ENCODE assay signal across 13 cellular contexts in genomic region chr1:94553323-94553730, GRCh38. TPM values are rescaled to one million over a fixed set of nuclear protein-coding genes. Genes with fewer than 3 reads are reported as not detected.
DNase-seq lines count a peak whose midpoint lies in the region; ATAC-seq and TF ChIP-seq lines count a peak whose summit lies in the region.
"Had no signal": no experiment of that assay in that cellular context is flagged by ENCODE, and none has a peak within 500 bp of the region (broad histone marks: within the 10 kb centered on the region; RNA-seq: fewer than 3 reads in every experiment).

No MANE protein-coding gene starts in this region.

- H3K27ac ChIP-seq in lower lobe of right lung: peak overlapping the region; percentile 3
- H3K27ac ChIP-seq in thyroid gland: peak overlapping the region; percentile 77 to 89 (median 85)

- no peaks in the 10 kb centered on the region for H3K36me3 Mint-ChIP-seq in brain
- no peaks in the 10 kb centered on the region for H3K36me3 Mint-ChIP-seq in activated T-helper 1 cell treated with anti-CD3 and anti-CD28 coated beads, Interleukin-12 subunit alpha, Interleukin-12 subunit beta, Interleukin-2, Interleukin-4 antibody, amounts not matched to agents 30 ng/mL and 10 ng/mL and 1 ng/mL, durations not matched to agents 14 hours and 24 hours and 36 hours (ENCODE audit: low read depth)

- in situ Hi-C loops in GM13977 (cut with MboI; ENCODE audit: low pct_unique_long_range_greater_than_20kb, low sequenced_read_pairs, unreplicated experiment): no loop called here

- H3K36me3 ChIP-seq in lower lobe of right lung: no peaks in the 10 kb centered on the region
- no peaks in the 10 kb centered on the region for H3K36me3 ChIP-seq in thyroid gland
- H3K36me3 ChIP-seq: transverse colon had no signal

- H3K27me3 Mint-ChIP-seq in brain: no peaks in the 10 kb centered on the region
- H3K27me3 Mint-ChIP-seq in activated T-helper 1 cell treated with anti-CD3 and anti-CD28 coated beads, Interleukin-12 subunit alpha, Interleukin-12 subunit beta, Interleukin-2, Interleukin-4 antibody, amounts not matched to agents 30 ng/mL and 10 ng/mL and 1 ng/mL, durations not matched to agents 14 hours and 24 hours and 36 hours (ENCODE audit: insufficient read depth): peaks cover 9% of the 10 kb centered on the region

- peak; percentile 16 for DNase-seq in NCI-H2196 (lab: John Stamatoyannopoulos, UW; ENCODE audit: unreplicated experiment)
- DNase-seq in NCI-H2196 treated with DMSO at 0.1 percent for 48 hours (lab: John Stamatoyannopoulos, UW; ENCODE audit: unreplicated experiment): no peak
- no peak for DNase-seq in lower lobe of right lung
- peak; percentile 80 to 87 for DNase-seq in thyroid gland
- DNase-seq in stimulated activated CD8-positive, alpha-beta memory T cell treated with anti-CD3 and anti-CD28 coated beads, Interleukin-4, amount 100 ng/mL, for 48 hours: no peak
- DNase-seq in GM13977 (ENCODE audit: low spot score): no peak
- DNase-seq in activated T-helper 1 cell treated with anti-CD3 and anti-CD28 coated beads, Interleukin-12 subunit alpha, Interleukin-12 subunit beta, Interleukin-2, Interleukin-4 antibody, amounts not matched to agents 30 ng/mL and 10 ng/mL and 1 ng/mL, durations not matched to agents 14 hours and 24 hours and 36 hours (ENCODE audit: low spot score): no peak
- DNase-seq: activated CD4-positive, alpha-beta T cell treated with anti-CD3 and anti-CD28 coated beads, Interleukin-2, amount 50 U/mL, for 1 hour; DND-41; KG1; transverse colon had no signal

- H3K4me1 Mint-ChIP-seq in brain: peaks cover 62% of the 10 kb centered on the region
- no peaks in the 10 kb centered on the region for H3K4me1 Mint-ChIP-seq in activated T-helper 1 cell treated with anti-CD3 and anti-CD28 coated beads, Interleukin-12 subunit alpha, Interleukin-12 subunit beta, Interleukin-2, Interleukin-4 antibody, amounts not matched to agents 30 ng/mL and 10 ng/mL and 1 ng/mL, durations not matched to agents 14 hours and 24 hours and 36 hours (ENCODE audit: low read depth)

- H3K4me1 ChIP-seq in lower lobe of right lung (peaks cover 4% of the 10 kb centered on the region), thyroid gland (peaks cover 47 to 57% of the 10 kb centered on the region in 2 donors)

- TF ChIP-seq POLR2A in thyroid gland (IDR thresholded peaks at IDR 0.05): peak in 1 of 2 donors; percentile 56

- intact Hi-C loops in lower lobe of right lung (cut with DNase I): no loop called here
- intact Hi-C loops in thyroid gland (cut with DNase I): no loop called here
- intact Hi-C loops in activated T-helper 1 cell treated with anti-CD3 and anti-CD28 coated beads, Interleukin-12 subunit alpha, Interleukin-12 subunit beta, Interleukin-2, Interleukin-4 antibody, amounts not matched to agents 30 ng/mL and 10 ng/mL and 1 ng/mL, durations not matched to agents 14 hours and 24 hours and 36 hours (cut with micrococcal nuclease): no loop called here

- H3K4me3 ChIP-seq in lower lobe of right lung: no peak overlapping the region
- no peak overlapping the region for H3K4me3 ChIP-seq in thyroid gland (replicated peaks in 1 of 3)
- H3K4me3 ChIP-seq: transverse colon had no signal

- H3K9me3 Mint-ChIP-seq in brain: peaks cover 0 to 3% (median 0%) of the 10 kb centered on the region in 5 experiments
- no peaks in the 10 kb centered on the region for H3K9me3 Mint-ChIP-seq in activated T-helper 1 cell treated with anti-CD3 and anti-CD28 coated beads, Interleukin-12 subunit alpha, Interleukin-12 subunit beta, Interleukin-2, Interleukin-4 antibody, amounts not matched to agents 30 ng/mL and 10 ng/mL and 1 ng/mL, durations not matched to agents 14 hours and 24 hours and 36 hours

- TF ChIP-seq CTCF in brain (conservative IDR thresholded peaks at IDR 0.05): no peak
- no peak for TF ChIP-seq CTCF in lower lobe of right lung (IDR thresholded peaks at IDR 0.05)
- TF ChIP-seq CTCF in thyroid gland (IDR thresholded peaks at IDR 0.05): no peak
- TF ChIP-seq CTCF in GM13977 (IDR thresholded peaks at IDR 0.05; ENCODE audit: extremely low read depth, insufficient read depth, missing control alignments): no peak

- H3K27ac Mint-ChIP-seq in brain: peak overlapping the region in 3 of 5 experiments; percentile 10 to 93 (median 71)
- H3K27ac Mint-ChIP-seq in activated T-helper 1 cell treated with anti-CD3 and anti-CD28 coated beads, Interleukin-12 subunit alpha, Interleukin-12 subunit beta, Interleukin-2, Interleukin-4 antibody, amounts not matched to agents 30 ng/mL and 10 ng/mL and 1 ng/mL, durations not matched to agents 14 hours and 24 hours and 36 hours: no peak overlapping the region

- no peak overlapping the region for H3K4me3 Mint-ChIP-seq in brain
- H3K4me3 Mint-ChIP-seq in activated T-helper 1 cell treated with anti-CD3 and anti-CD28 coated beads, Interleukin-12 subunit alpha, Interleukin-12 subunit beta, Interleukin-2, Interleukin-4 antibody, amounts not matched to agents 30 ng/mL and 10 ng/mL and 1 ng/mL, durations not matched to agents 14 hours and 24 hours and 36 hours: no peak overlapping the region

- H3K9me3 ChIP-seq in lower lobe of right lung (no peaks in the 10 kb centered on the region), thyroid gland (no peaks in the 10 kb centered on the region)
- H3K9me3 ChIP-seq: transverse colon had no signal

- peak; percentile 20 to 22 for ATAC-seq in lower lobe of right lung
- ATAC-seq: Panc1 had no signal

- H3K27me3 ChIP-seq in lower lobe of right lung (ENCODE audit: low read depth) (no peaks in the 10 kb centered on the region), thyroid gland (no peaks in the 10 kb centered on the region)
- H3K27me3 ChIP-seq: transverse colon had no signal

- 26 to 30% methylated on average over 5 of the region's 5 CpGs for WGBS in thyroid gland, 2 donors

RNA-seq across cellular contexts. Expression of gene F3, which starts 11.8 kb away (rescaled TPM):
- 13.9 TPM for polyA plus RNA-seq in brain (ENCODE audit: insufficient read depth, low read depth, low replicate concordance)
- 62.4 TPM for total RNA-seq in lower lobe of right lung
- total RNA-seq in thyroid gland: 100 to 1,000 TPM in 2 of 4 donors, 10 to 100 TPM in 2; 59.4 to 132 (median 99.0) TPM
- 0.16 and 0.32 TPM in 2 replicates for total RNA-seq in activated T-helper 1 cell treated with anti-CD3 and anti-CD28 coated beads, Interleukin-12 subunit alpha, Interleukin-12 subunit beta, Interleukin-2, Interleukin-4 antibody, amounts not matched to agents 30 ng/mL and 10 ng/mL and 1 ng/mL, durations not matched to agents 14 hours and 24 hours and 36 hours

Comparison
In these comparisons a context has a peak if more than half of its experiments do, and no peak if none do; other contexts are left out.
1. DNase-seq: peak in NCI-H2196 (single experiment) and thyroid gland (2 of 2); none in NCI-H2196 treated with DMSO at 0.1 percent for 48 hours (single experiment), lower lobe of right lung (single experiment), stimulated activated CD8-positive, alpha-beta memory T cell treated with anti-CD3 and anti-CD28 coated beads, Interleukin-4, amount 100 ng/mL, for 48 hours (single experiment), GM13977 (single experiment) and activated T-helper 1 cell treated with anti-CD3 and anti-CD28 coated beads, Interleukin-12 subunit alpha, Interleukin-12 subunit beta, Interleukin-2, Interleukin-4 antibody, amounts not matched to agents 30 ng/mL and 10 ng/mL and 1 ng/mL, durations not matched to agents 14 hours and 24 hours and 36 hours (single experiment).
2. RNA of gene F3, which starts 11.8 kb away (total RNA-seq): 59.4 to 132 TPM in thyroid gland and 62.4 TPM in lower lobe of right lung (single experiment); 0.16 to 0.32 TPM in activated T-helper 1 cell treated with anti-CD3 and anti-CD28 coated beads, Interleukin-12 subunit alpha, Interleukin-12 subunit beta, Interleukin-2, Interleukin-4 antibody, amounts not matched to agents 30 ng/mL and 10 ng/mL and 1 ng/mL, durations not matched to agents 14 hours and 24 hours and 36 hours; every median in the first group is over 10 times any median in the second.